Comparison of ENCODE assay signal across 11 cellular contexts in genomic region chr1:37472994-37473393, GRCh38. TPM values are rescaled to one million over a fixed set of nuclear protein-coding genes. Genes with fewer than 3 reads are reported as not detected.
DNase-seq lines count a peak whose midpoint lies in the region; ATAC-seq, FAIRE-seq and TF ChIP-seq lines count a peak whose summit lies in the region.
"Had no signal": no experiment of that assay in that cellular context is flagged by ENCODE, and none has a peak within 500 bp of the region (broad histone marks: within the 10 kb centered on the region; RNA-seq: fewer than 3 reads in every experiment).

No MANE protein-coding gene starts in this region.

- no peak for TF ChIP-seq POLR2A in thyroid gland (IDR thresholded peaks at IDR 0.05)

- peaks cover 48% of the 10 kb centered on the region for H3K4me1 Mint-ChIP-seq in activated naive CD4-positive, alpha-beta T cell treated with anti-CD3 and anti-CD28 coated beads, Interleukin-2, amount 10 ng/mL, durations not matched to agents 7 days and 5 days

- H3K36me3 Mint-ChIP-seq in activated naive CD4-positive, alpha-beta T cell treated with anti-CD3 and anti-CD28 coated beads, Interleukin-2, amount 10 ng/mL, durations not matched to agents 7 days and 5 days = peaks cover 29% of the 10 kb centered on the region

- CTCF ChIA-PET in activated naive CD4-positive, alpha-beta T cell treated with anti-CD3 and anti-CD28 coated beads, Interleukin-2, amount 10 ng/mL, durations not matched to agents 7 days and 5 days (lab: Charles Lee) = interaction anchor here (8.4 kb wide), 1 partner anchor 14 kb away, joined by 78 read pairs; no protein-coding TSS in a partner anchor

- FAIRE-seq in pancreas (lab: Jason Lieb, UNC) = no peak
- FAIRE-seq: GM12878 had no signal

- ATAC-seq in lower lobe of right lung (no peak), HG03139 (IDR thresholded peaks at IDR 0.05; ENCODE audit: unreplicated experiment) (no peak), pancreas (no peak)
- ATAC-seq: GM12878 had no signal

- H3K27me3 ChIP-seq in ascending aorta (no peaks in the 10 kb centered on the region), lower lobe of right lung (ENCODE audit: low read depth) (no peaks in the 10 kb centered on the region), thyroid gland (no peaks in the 10 kb centered on the region), pancreas (no peaks in the 10 kb centered on the region)

- peaks cover 5 to 11% of the 10 kb centered on the region in 2 donors for H3K36me3 ChIP-seq in ascending aorta
- peaks cover 11% of the 10 kb centered on the region for H3K36me3 ChIP-seq in lower lobe of right lung
- peaks cover 0 to 6% of the 10 kb centered on the region in 2 donors for H3K36me3 ChIP-seq in thyroid gland
- H3K36me3 ChIP-seq in pancreas = no peaks in the 10 kb centered on the region

- H3K27me3 Mint-ChIP-seq in activated naive CD4-positive, alpha-beta T cell treated with anti-CD3 and anti-CD28 coated beads, Interleukin-2, amount 10 ng/mL, durations not matched to agents 7 days and 5 days = no peaks in the 10 kb centered on the region

- intact Hi-C loops in ascending aorta (cut with DNase I) (loop anchor here (1.0 to 10.0 kb wide), 6 partner anchors 41 to 1088 kb away; partner anchors contain the start of genes CDCA8, DNALI1, GNL2 and MEAF6), lower lobe of right lung (cut with DNase I) (no loop called here), thyroid gland (cut with DNase I) (no loop called here), pancreas (cut with DNase I) (no loop called here)

- H3K4me3 ChIP-seq in ascending aorta = peak overlapping the region; percentile 81 to 95
- peak overlapping the region; percentile 83 for H3K4me3 ChIP-seq in lower lobe of right lung
- H3K4me3 ChIP-seq in thyroid gland (replicated peaks in 1 of 3) = no peak overlapping the region
- H3K4me3 ChIP-seq in pancreas = no peak overlapping the region

- 80 to 87% methylated on average over 1 of the region's 1 CpG for WGBS in thyroid gland, 2 donors
- 81% methylated on average over 1 of the region's 1 CpG for WGBS in pancreas, 2 donors

- peak overlapping the region; percentile 97 for H3K4me3 Mint-ChIP-seq in activated naive CD4-positive, alpha-beta T cell treated with anti-CD3 and anti-CD28 coated beads, Interleukin-2, amount 10 ng/mL, durations not matched to agents 7 days and 5 days

- peaks cover 39 to 57% of the 10 kb centered on the region in 2 donors for H3K4me1 ChIP-seq in ascending aorta
- H3K4me1 ChIP-seq in lower lobe of right lung = peaks cover 63% of the 10 kb centered on the region
- H3K4me1 ChIP-seq in thyroid gland = peaks cover 46 to 59% of the 10 kb centered on the region in 2 donors
- peaks cover 17 to 23% (median 23%) of the 10 kb centered on the region in 3 donors for H3K4me1 ChIP-seq in pancreas

- H3K9me3 Mint-ChIP-seq in activated naive CD4-positive, alpha-beta T cell treated with anti-CD3 and anti-CD28 coated beads, Interleukin-2, amount 10 ng/mL, durations not matched to agents 7 days and 5 days = no peaks in the 10 kb centered on the region

- peak overlapping the region; percentile 67 for H3K27ac Mint-ChIP-seq in activated naive CD4-positive, alpha-beta T cell treated with anti-CD3 and anti-CD28 coated beads, Interleukin-2, amount 10 ng/mL, durations not matched to agents 7 days and 5 days

- TF ChIP-seq CTCF in ascending aorta (IDR thresholded peaks at IDR 0.05) (no peak), lower lobe of right lung (IDR thresholded peaks at IDR 0.05) (no peak), thyroid gland (IDR thresholded peaks at IDR 0.05) (no peak), pancreas (IDR thresholded peaks at IDR 0.05) (no peak)

- no peaks in the 10 kb centered on the region for H3K9me3 ChIP-seq in ascending aorta
- H3K9me3 ChIP-seq in lower lobe of right lung = no peaks in the 10 kb centered on the region
- H3K9me3 ChIP-seq in thyroid gland = no peaks in the 10 kb centered on the region
- no peaks in the 10 kb centered on the region for H3K9me3 ChIP-seq in pancreas

- H3K27ac ChIP-seq in ascending aorta (peak overlapping the region; percentile 99), lower lobe of right lung (peak overlapping the region; percentile 96), thyroid gland (peak overlapping the region in 2 of 3 donors; percentile 23 to 87), pancreas (no peak overlapping the region)
- H3K27ac ChIP-seq: HL-60 had no signal

- no peak for DNase-seq in activated naive CD4-positive, alpha-beta T cell treated with anti-CD3 and anti-CD28 coated beads, Interleukin-2, amount 10 ng/mL, durations not matched to agents 7 days and 5 days
- DNase-seq in activated naive CD4-positive, alpha-beta T cell (lab: John Stamatoyannopoulos, UW) = no peak
- DNase-seq in ascending aorta (ENCODE audit: low spot score in 2 of 2) (no peak), lower lobe of right lung (no peak), thyroid gland (no peak), SKM-1 (lab: John Stamatoyannopoulos, UW; ENCODE audit: unreplicated experiment) (no peak), pancreas (no peak)
- DNase-seq: stimulated activated CD8-positive, alpha-beta memory T cell treated with anti-CD3 and anti-CD28 coated beads, Interleukin-4, amount 100 ng/mL, for 48 hours had no signal

RNA-seq across cellular contexts. Expression of gene ZC3H12A, which starts 1.4 kb away (rescaled TPM):
- total RNA-seq in ascending aorta = 12.8 TPM
- 12.8 TPM for total RNA-seq in lower lobe of right lung
- total RNA-seq in thyroid gland = 1 to 10 TPM; 4.1 to 7.1 (median 5.1) TPM
- total RNA-seq in pancreas = 10 to 100 TPM in 2 of 6 donors, 1 to 10 TPM in 4; 4.1 to 10.5 (median 9.3) TPM
- 10 to 100 TPM; 11.4 to 13.1 TPM for polyA plus RNA-seq in pancreas

RNA-seq across cellular contexts. Expression of gene MEAF6, which starts 41.6 kb away (rescaled TPM):
- 12.3 TPM for total RNA-seq in ascending aorta
- total RNA-seq in lower lobe of right lung = 59.5 TPM
- 100 to 1,000 TPM in 2 of 4 donors, 10 to 100 TPM in 2; 78.9 to 109 (median 92.7) TPM for total RNA-seq in thyroid gland
- total RNA-seq in pancreas = 10 to 100 TPM; 26.1 to 39.7 (median 27.6) TPM
- 10 to 100 TPM; 32.7 to 59.8 TPM for polyA plus RNA-seq in pancreas

Comparison
In these comparisons a context has a peak if more than half of its experiments do, and no peak if none do; other contexts are left out.
1. H3K27ac ChIP-seq: peak in ascending aorta (2 of 2), lower lobe of right lung (single experiment) and thyroid gland (2 of 3); none in pancreas (0 of 4).
2. H3K4me3 ChIP-seq: peak in ascending aorta (2 of 2) and lower lobe of right lung (single experiment); none in thyroid gland (0 of 3) and pancreas (0 of 4).